15 cellular contexts compared by ENCODE assay signal in genomic region chr15:98914626-98915025, GRCh38.
DNase-seq lines count a peak whose midpoint lies in the region; ATAC-seq and TF ChIP-seq lines count a peak whose summit lies in the region.
"Had no signal": no experiment of that assay in that cellular context is flagged by ENCODE, and none has a peak within 500 bp of the region (broad histone marks: within the 10 kb centered on the region; RNA-seq: fewer than 3 reads in every experiment).

No MANE protein-coding gene starts in this region.

- H3K27me3 ChIP-seq in esophagus squamous epithelium (no peaks in the 10 kb centered on the region), neural progenitor cell (no peaks in the 10 kb centered on the region)
- H3K27me3 ChIP-seq: heart left ventricle had no signal

- no peak overlapping the region for H2AFZ ChIP-seq in neural progenitor cell (replicated peaks)

- H3K36me3 ChIP-seq in esophagus squamous epithelium (peaks cover 12 to 90% (median 28%) of the 10 kb centered on the region in 3 donors), neural progenitor cell (no peaks in the 10 kb centered on the region)

- no peak for TF ChIP-seq POLR2A in esophagus squamous epithelium (IDR thresholded peaks at IDR 0.05)

- H3K27me3 Mint-ChIP-seq in neural progenitor cell (ENCODE audit: insufficient read depth, low read depth), result peaks cover 2% of the 10 kb centered on the region
- no peaks in the 10 kb centered on the region for H3K27me3 Mint-ChIP-seq in activated CD8-positive, alpha-beta T cell treated with anti-CD3 and anti-CD28 coated beads, Interleukin-2, amount 10 ng/mL, durations not matched to agents 7 days and 5 days (ENCODE audit: low read depth)
- H3K27me3 Mint-ChIP-seq: naive B cell had no signal

- H3K27ac ChIP-seq in RWPE1 (peak overlapping the region; percentile 64), esophagus squamous epithelium (peak overlapping the region in 3 of 4 donors; percentile 32 to 52 (median 42)), neural progenitor cell (no peak overlapping the region)

- ATAC-seq in activated CD8-positive, alpha-beta T cell treated with anti-CD3 and anti-CD28 coated beads, Interleukin-2, amount 10 ng/mL, durations not matched to agents 7 days and 5 days, result no peak

- H3K9me3 Mint-ChIP-seq in neural progenitor cell, result no peaks in the 10 kb centered on the region
- H3K9me3 Mint-ChIP-seq in activated CD8-positive, alpha-beta T cell treated with anti-CD3 and anti-CD28 coated beads, Interleukin-2, amount 10 ng/mL, durations not matched to agents 7 days and 5 days (ENCODE audit: insufficient read depth), result no peaks in the 10 kb centered on the region
- H3K9me3 Mint-ChIP-seq: brain had no signal

- CTCF ChIA-PET in RWPE1 (lab: Yijun Ruan, JAX), result interaction anchor here (0.5 kb wide), 1 partner anchor 149 kb away, joined by 3 read pairs; no protein-coding TSS in a partner anchor
- CTCF ChIA-PET in activated CD8-positive, alpha-beta T cell treated with anti-CD3 and anti-CD28 coated beads, Interleukin-2, amount 10 ng/mL, durations not matched to agents 7 days and 5 days (lab: Charles Lee), result interaction anchor here (1.0 to 1.8 kb wide), 2 partner anchors 63 to 358 kb away, joined by 3 read pairs; no protein-coding TSS in a partner anchor

- H3K27ac Mint-ChIP-seq in neural progenitor cell, result no peak overlapping the region
- no peak overlapping the region for H3K27ac Mint-ChIP-seq in activated CD8-positive, alpha-beta T cell treated with anti-CD3 and anti-CD28 coated beads, Interleukin-2, amount 10 ng/mL, durations not matched to agents 7 days and 5 days

- H3K36me3 Mint-ChIP-seq in neural progenitor cell, result peaks cover 49% of the 10 kb centered on the region
- H3K36me3 Mint-ChIP-seq in activated CD8-positive, alpha-beta T cell treated with anti-CD3 and anti-CD28 coated beads, Interleukin-2, amount 10 ng/mL, durations not matched to agents 7 days and 5 days (ENCODE audit: low read depth), result peaks cover 16% of the 10 kb centered on the region

- no peaks in the 10 kb centered on the region for H3K4me1 Mint-ChIP-seq in neural progenitor cell
- H3K4me1 Mint-ChIP-seq in activated CD8-positive, alpha-beta T cell treated with anti-CD3 and anti-CD28 coated beads, Interleukin-2, amount 10 ng/mL, durations not matched to agents 7 days and 5 days (ENCODE audit: low read depth), result peaks cover 11% of the 10 kb centered on the region
- H3K4me1 Mint-ChIP-seq: brain had no signal

- intact Hi-C loops in esophagus squamous epithelium (cut with DNase I), result no loop called here

- no peak overlapping the region for H3K4me3 Mint-ChIP-seq in neural progenitor cell
- H3K4me3 Mint-ChIP-seq in activated CD8-positive, alpha-beta T cell treated with anti-CD3 and anti-CD28 coated beads, Interleukin-2, amount 10 ng/mL, durations not matched to agents 7 days and 5 days, result no peak overlapping the region

- H3K4me3 ChIP-seq in esophagus squamous epithelium, result no peak overlapping the region
- H3K4me3 ChIP-seq in skeletal muscle cell (ENCODE audit: low read depth, low read length), result no peak overlapping the region
- H3K4me3 ChIP-seq in neural progenitor cell, result no peak overlapping the region
- H3K4me3 ChIP-seq: heart left ventricle had no signal

- no peak overlapping the region for H3K9ac ChIP-seq in neural progenitor cell

- peaks cover 0 to 40% (median 14%) of the 10 kb centered on the region in 3 donors for H3K4me1 ChIP-seq in esophagus squamous epithelium
- no peaks in the 10 kb centered on the region for H3K4me1 ChIP-seq in neural progenitor cell

- WGBS in esophagus squamous epithelium, 2 donors, result 29 to 37% methylated on average over 7 of the region's 7 CpGs

- no peak overlapping the region for H3K4me2 ChIP-seq in neural progenitor cell

- no peaks in the 10 kb centered on the region for H3F3A ChIP-seq in neural progenitor cell (ENCODE audit: low read depth)

- POLR2A ChIA-PET in RWPE1 (lab: Yijun Ruan, JAX; ENCODE audit: low non-redundant PET), result no interaction called here
- POLR2A ChIA-PET in activated CD8-positive, alpha-beta T cell treated with anti-CD3 and anti-CD28 coated beads, Interleukin-2, amount 10 ng/mL, durations not matched to agents 7 days and 5 days (lab: Charles Lee), result no interaction called here

- H3K79me2 ChIP-seq in neural progenitor cell (ENCODE audit: low read depth), result no peaks in the 10 kb centered on the region

- in situ Hi-C loops in Caki2 (cut with HindIII; ENCODE audit: low pct_unique_long_range_greater_than_20kb, low sequenced_read_pairs), result no loop called here

- TF ChIP-seq CTCF in RWPE1 (conservative IDR thresholded peaks at IDR 0.05; ENCODE audit: low read depth), result no peak; the same call in 1 of the 2 replicates
- no peak for TF ChIP-seq CTCF in esophagus squamous epithelium (IDR thresholded peaks at IDR 0.05)
- no peak for TF ChIP-seq CTCF in neural progenitor cell (IDR thresholded peaks at IDR 0.05)

- peak; percentile 61 for DNase-seq in Caki2 (ENCODE audit: low read depth)
- DNase-seq in RWPE1 (ENCODE audit: low spot score), result peak; percentile 45
- DNase-seq in esophagus squamous epithelium (lab: John Stamatoyannopoulos, UW), result no peak
- peak; percentile 72 for DNase-seq in skeletal muscle cell (ENCODE audit: low read depth)
- no peak for DNase-seq in neural progenitor cell (ENCODE audit: low spot score)
- no peak for DNase-seq in SHP77 (lab: John Stamatoyannopoulos, UW)
- DNase-seq in NCI-H526 (lab: John Stamatoyannopoulos, UW), result no peak
- no peak for DNase-seq in activated CD8-positive, alpha-beta T cell treated with anti-CD3 and anti-CD28 coated beads, Interleukin-2, amount 10 ng/mL, durations not matched to agents 7 days and 5 days
- DNase-seq: activated CD4-positive, alpha-beta T cell treated with anti-CD3 and anti-CD28 coated beads, Interleukin-2, amount 50 U/mL, for 4 hours; heart left ventricle; naive B cell; NCI-H2107; SHP77 treated with DMSO at 0.1 percent for 48 hours; stimulated activated CD4-positive, alpha-beta T cell treated with anti-CD3 and anti-CD28 coated beads, Interleukin-2, amount 100 ng/mL, for 24 hours had no signal

- H3K9me3 ChIP-seq in esophagus squamous epithelium (no peaks in the 10 kb centered on the region), neural progenitor cell (ENCODE audit: low read depth) (no peaks in the 10 kb centered on the region)
- H3K9me3 ChIP-seq: heart left ventricle had no signal

- H4K20me1 ChIP-seq in neural progenitor cell (ENCODE audit: low read depth), result no peaks in the 10 kb centered on the region

Comparison
In these comparisons a context has a peak if more than half of its experiments do, and no peak if none do; other contexts are left out.
1. DNase-seq: peak in Caki2 (single experiment), RWPE1 (single experiment) and skeletal muscle cell (single experiment); none in esophagus squamous epithelium (single experiment), neural progenitor cell (single experiment), SHP77 (0 of 2), NCI-H526 (0 of 2) and activated CD8-positive, alpha-beta T cell treated with anti-CD3 and anti-CD28 coated beads, Interleukin-2, amount 10 ng/mL, durations not matched to agents 7 days and 5 days (single experiment).